In the genomic region with DNA sequence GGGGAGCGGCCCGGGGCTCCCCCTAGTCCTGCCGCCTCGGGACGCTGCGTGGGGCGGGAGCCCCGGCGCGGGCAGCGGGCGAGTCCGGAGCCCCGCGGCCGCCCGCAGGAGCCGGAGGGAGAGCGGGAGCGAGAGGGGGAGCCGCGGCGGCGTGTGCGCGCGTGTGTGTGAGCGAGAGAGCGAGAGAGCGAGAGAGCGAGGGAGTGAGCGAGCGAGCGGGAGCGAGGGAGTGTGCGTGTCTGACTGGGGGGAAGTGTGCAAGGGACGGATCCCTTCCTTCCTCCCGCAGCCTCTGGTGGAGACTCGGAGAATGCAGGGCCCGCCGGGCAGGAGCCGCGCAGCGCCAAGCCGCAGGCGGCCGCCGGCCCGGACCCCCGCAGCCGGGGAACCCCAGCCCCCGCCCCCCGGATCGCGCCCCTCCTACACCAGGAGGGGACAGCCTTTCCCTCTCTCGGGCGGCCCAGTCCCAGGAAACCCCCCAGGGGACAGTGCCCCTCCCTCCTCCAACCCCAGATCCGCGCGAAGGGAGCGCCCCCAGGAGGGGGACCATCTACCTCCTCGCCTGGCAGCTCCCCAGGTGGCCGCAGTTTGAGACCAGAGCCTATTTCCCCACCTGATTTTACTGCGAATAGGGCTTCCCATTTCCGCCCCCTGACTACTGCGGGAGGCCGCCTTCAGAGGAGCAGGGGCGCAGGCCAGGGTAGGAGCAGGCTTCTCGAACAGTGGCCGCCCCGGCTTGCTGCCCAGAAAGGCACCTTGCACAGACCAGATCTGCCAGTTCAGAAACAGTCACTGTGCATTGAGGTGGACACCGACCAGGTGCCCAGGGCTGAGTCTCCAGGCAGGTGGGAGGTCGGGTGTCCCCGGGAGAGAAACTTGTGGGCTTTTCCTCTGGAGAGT, we compare ENCODE assay signal across 9 cellular contexts. TPM values are rescaled to one million over a fixed set of nuclear protein-coding genes. Genes with fewer than 3 reads are reported as not detected.
A peak's percentile ranks its signal among the peaks of the same experiment; 100 is the strongest.
DNase-seq lines count a peak whose midpoint lies in the region; ATAC-seq, FAIRE-seq and TF ChIP-seq lines count a peak whose summit lies in the region.
"Had no signal": no experiment of that assay in that cellular context is flagged by ENCODE, and none has a peak within 500 bp of the region (broad histone marks: within the 10 kb centered on the region; RNA-seq: fewer than 3 reads in every experiment).

A gene with protein sequence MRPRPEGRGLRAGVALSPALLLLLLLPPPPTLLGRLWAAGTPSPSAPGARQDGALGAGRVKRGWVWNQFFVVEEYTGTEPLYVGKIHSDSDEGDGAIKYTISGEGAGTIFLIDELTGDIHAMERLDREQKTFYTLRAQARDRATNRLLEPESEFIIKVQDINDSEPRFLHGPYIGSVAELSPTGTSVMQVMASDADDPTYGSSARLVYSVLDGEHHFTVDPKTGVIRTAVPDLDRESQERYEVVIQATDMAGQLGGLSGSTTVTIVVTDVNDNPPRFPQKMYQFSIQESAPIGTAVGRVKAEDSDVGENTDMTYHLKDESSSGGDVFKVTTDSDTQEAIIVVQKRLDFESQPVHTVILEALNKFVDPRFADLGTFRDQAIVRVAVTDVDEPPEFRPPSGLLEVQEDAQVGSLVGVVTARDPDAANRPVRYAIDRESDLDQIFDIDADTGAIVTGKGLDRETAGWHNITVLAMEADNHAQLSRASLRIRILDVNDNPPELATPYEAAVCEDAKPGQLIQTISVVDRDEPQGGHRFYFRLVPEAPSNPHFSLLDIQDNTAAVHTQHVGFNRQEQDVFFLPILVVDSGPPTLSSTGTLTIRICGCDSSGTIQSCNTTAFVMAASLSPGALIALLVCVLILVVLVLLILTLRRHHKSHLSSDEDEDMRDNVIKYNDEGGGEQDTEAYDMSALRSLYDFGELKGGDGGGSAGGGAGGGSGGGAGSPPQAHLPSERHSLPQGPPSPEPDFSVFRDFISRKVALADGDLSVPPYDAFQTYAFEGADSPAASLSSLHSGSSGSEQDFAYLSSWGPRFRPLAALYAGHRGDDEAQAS (minus strand): TSS at position 241 of the 900 bp plus-strand sequence. CDS start 57,204 bp downstream, outside the sequence.

- H3K4me3 ChIP-seq in lower lobe of right lung (peak within 1 kb of the TSS; percentile 51), small intestine (ENCODE audit: low read depth in 1 of 2, low read length in 2 of 2) (peak within 1 kb of the TSS in 1 of 2 donors; percentile 36)

- DNase-seq in NCI-H2081 (lab: John Stamatoyannopoulos, UW) (peak; percentile 42 to 60), NCI-H2081 treated with DMSO at 0.1 percent for 48 hours (lab: John Stamatoyannopoulos, UW) (no peak), NCI-H2107 (lab: John Stamatoyannopoulos, UW) (peak; percentile 28), ecto neural progenitor cell (ENCODE audit: low spot score) (peak; percentile 78), lower lobe of right lung (peak; percentile 56), small intestine (no peak)
- peak; percentile 17 for DNase-seq in activated CD4-positive, alpha-beta T cell treated with anti-CD3 and anti-CD28 coated beads, Interleukin-2, amount 10 ng/mL, durations not matched to agents 7 days and 5 days
- peak; percentile 48 for DNase-seq in stimulated activated naive CD8-positive, alpha-beta T cell treated with anti-CD3 and anti-CD28 coated beads, Interleukin-15, Interleukin-2, amounts not matched to agents 100 U/mL and 50 U/mL, for 24 hours

- POLR2A ChIA-PET in activated CD4-positive, alpha-beta T cell treated with anti-CD3 and anti-CD28 coated beads, Interleukin-2, amount 10 ng/mL, durations not matched to agents 7 days and 5 days (lab: Charles Lee) = no interaction called here

- no peak for FAIRE-seq in small intestine (lab: Jason Lieb, UNC)
- FAIRE-seq: G401.6 had no signal

- intact Hi-C loops in lower lobe of right lung (cut with DNase I) = no loop called here

- H3K36me3 ChIP-seq in lower lobe of right lung (no peaks in the 10 kb centered on the region), small intestine (ENCODE audit: control insufficient read depth in 2 of 2, insufficient read depth in 2 of 2, low read length in 2 of 2) (no peaks in the 10 kb centered on the region)

- peak; percentile 45 to 57 for ATAC-seq in lower lobe of right lung
- ATAC-seq in stimulated activated naive CD8-positive, alpha-beta T cell treated with anti-CD3 and anti-CD28 coated beads, Interleukin-15, Interleukin-2, amounts not matched to agents 100 U/mL and 50 U/mL, for 24 hours = no peak

- H3K4me1 Mint-ChIP-seq in activated CD4-positive, alpha-beta T cell treated with anti-CD3 and anti-CD28 coated beads, Interleukin-2, amount 10 ng/mL, durations not matched to agents 7 days and 5 days = peaks cover 18% of the 10 kb centered on the region

- no peaks in the 10 kb centered on the region for H3K36me3 Mint-ChIP-seq in activated CD4-positive, alpha-beta T cell treated with anti-CD3 and anti-CD28 coated beads, Interleukin-2, amount 10 ng/mL, durations not matched to agents 7 days and 5 days (ENCODE audit: low read depth)

- peaks cover 76% of the 10 kb centered on the region for H3K27me3 Mint-ChIP-seq in activated CD4-positive, alpha-beta T cell treated with anti-CD3 and anti-CD28 coated beads, Interleukin-2, amount 10 ng/mL, durations not matched to agents 7 days and 5 days

- TF ChIP-seq CTCF in lower lobe of right lung (IDR thresholded peaks at IDR 0.05) = no peak

- peak within 1 kb of the TSS; percentile 54 for H3K4me3 Mint-ChIP-seq in activated CD4-positive, alpha-beta T cell treated with anti-CD3 and anti-CD28 coated beads, Interleukin-2, amount 10 ng/mL, durations not matched to agents 7 days and 5 days

- H3K27me3 ChIP-seq in lower lobe of right lung (ENCODE audit: low read depth) = peaks cover 89% of the 10 kb centered on the region
- H3K27me3 ChIP-seq in small intestine (ENCODE audit: control insufficient read depth in 2 of 2, insufficient read depth in 2 of 2, low read length in 2 of 2) = peaks cover 5 to 45% of the 10 kb centered on the region in 2 donors

- H3K27ac Mint-ChIP-seq in activated CD4-positive, alpha-beta T cell treated with anti-CD3 and anti-CD28 coated beads, Interleukin-2, amount 10 ng/mL, durations not matched to agents 7 days and 5 days = no peak within 1 kb of the TSS

- no peaks in the 10 kb centered on the region for H3K9me3 Mint-ChIP-seq in activated CD4-positive, alpha-beta T cell treated with anti-CD3 and anti-CD28 coated beads, Interleukin-2, amount 10 ng/mL, durations not matched to agents 7 days and 5 days

- H3K9me3 ChIP-seq in lower lobe of right lung (no peaks in the 10 kb centered on the region), small intestine (ENCODE audit: control insufficient read depth, low read depth) (no peaks in the 10 kb centered on the region)

- H3K27ac ChIP-seq in lower lobe of right lung = no peak within 1 kb of the TSS
- no peak within 1 kb of the TSS for H3K27ac ChIP-seq in small intestine (ENCODE audit: low read depth in 1 of 2, low read length in 1 of 2)

- H3K4me1 ChIP-seq in lower lobe of right lung (peaks cover 16% of the 10 kb centered on the region), small intestine (ENCODE audit: control insufficient read depth in 2 of 2, insufficient read depth in 1 of 2, low read depth in 1 of 2, low read length in 1 of 2) (no peaks in the 10 kb centered on the region)

- WGBS in small intestine, 3 donors = 1 to 3% (median 2%) methylated on average over 47 to 74 of the region's 74 CpGs

- CTCF ChIA-PET in activated CD4-positive, alpha-beta T cell treated with anti-CD3 and anti-CD28 coated beads, Interleukin-2, amount 10 ng/mL, durations not matched to agents 7 days and 5 days (lab: Charles Lee) = interaction anchor here (0.7 kb wide), 1 partner anchor 98 kb away, joined by 3 read pairs; a partner anchor contains a TSS

RNA-seq across cellular contexts. Expression of the gene that starts here (rescaled TPM):
- total RNA-seq in activated CD4-positive, alpha-beta T cell treated with anti-CD3 and anti-CD28 coated beads, Interleukin-2, amount 10 ng/mL, durations not matched to agents 7 days and 5 days = not detected
- total RNA-seq in lower lobe of right lung = 0.35 TPM
- polyA plus RNA-seq in small intestine = under 1 TPM in 1 of 3 donors, not detected in 2; 0.84 TPM

Comparison
In these comparisons a context has a peak if more than half of its experiments do, and no peak if none do; other contexts are left out.
1. DNase-seq: peak in NCI-H2081 (2 of 2), NCI-H2107 (single experiment), ecto neural progenitor cell (single experiment) and stimulated activated naive CD8-positive, alpha-beta T cell treated with anti-CD3 and anti-CD28 coated beads, Interleukin-15, Interleukin-2, amounts not matched to agents 100 U/mL and 50 U/mL, for 24 hours (single experiment); none in NCI-H2081 treated with DMSO at 0.1 percent for 48 hours (single experiment) and small intestine (single experiment).
2. Peak in DNase-seq in activated CD4-positive, alpha-beta T cell treated with anti-CD3 and anti-CD28 coated beads, Interleukin-2, amount 10 ng/mL, durations not matched to agents 7 days and 5 days; RNA of the gene not detected or under 1 TPM.
3. Peak in DNase-seq, ATAC-seq and H3K4me3 ChIP-seq in lower lobe of right lung; RNA of the gene not detected or under 1 TPM.